Comparison of ENCODE assay signal across 18 cellular contexts in the genomic region with DNA sequence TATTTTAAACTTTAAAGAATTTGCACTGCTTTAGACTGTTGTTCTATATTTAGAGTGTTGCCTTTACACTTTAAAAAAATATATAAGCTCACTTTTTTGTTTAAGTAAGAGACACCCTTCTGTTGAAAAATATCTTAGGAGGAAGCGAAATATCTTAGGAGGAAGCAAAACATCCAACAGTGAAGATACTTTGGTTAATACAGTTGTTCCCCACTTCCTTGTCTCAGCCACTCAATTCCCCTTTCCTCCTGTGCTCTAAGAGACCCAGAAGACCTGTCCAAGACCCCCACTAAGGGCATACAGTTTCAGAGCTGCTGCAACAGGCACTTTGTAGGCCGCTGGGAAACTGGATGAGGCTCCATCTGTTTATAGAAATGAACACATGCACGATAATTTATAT. TPM values are rescaled to one million over a fixed set of nuclear protein-coding genes. Genes with fewer than 3 reads are reported as not detected.
DNase-seq lines count a peak whose midpoint lies in the region; ATAC-seq and TF ChIP-seq lines count a peak whose summit lies in the region.
"Had no signal": no experiment of that assay in that cellular context is flagged by ENCODE, and none has a peak within 500 bp of the region (broad histone marks: within the 10 kb centered on the region; RNA-seq: fewer than 3 reads in every experiment).

No MANE protein-coding gene starts in this region.

- H3K36me3 ChIP-seq in BLaER1 treated with 17β-estradiol and CSF1 and Interleukin-3, amounts not matched to agents 10 nM and 100 nM: peaks cover 7 to 39% (median 25%) of the 10 kb centered on the region in 11 experiments; a peak in 21 of 22 replicates
- no peaks in the 10 kb centered on the region for H3K36me3 ChIP-seq in mesenchymal stem cell (ENCODE audit: control insufficient read depth in 1 of 2, insufficient read depth in 2 of 2, low read depth in 1 of 2, low read length in 2 of 2)
- H3K36me3 ChIP-seq in HAP-1 (replicated peaks): no peaks in the 10 kb centered on the region
- peaks cover 1% of the 10 kb centered on the region for H3K36me3 ChIP-seq in effector memory CD4-positive, alpha-beta T cell (ENCODE audit: control insufficient read depth, insufficient read depth, low read length)
- H3K36me3 ChIP-seq: transverse colon had no signal

- H3K18ac ChIP-seq in mesenchymal stem cell (ENCODE audit: low read depth in 1 of 2, low read length in 2 of 2): no peak overlapping the region

- H2AK5ac ChIP-seq in mesenchymal stem cell (ENCODE audit: low read length, severe bottlenecking): no peak overlapping the region

- H3K4me2 ChIP-seq in BLaER1 treated with 17β-estradiol and CSF1 and Interleukin-3, amounts not matched to agents 10 nM and 100 nM: peak overlapping the region; percentile 51 to 97 (median 73)
- H3K4me2 ChIP-seq in mesenchymal stem cell (ENCODE audit: low read length, poor library complexity, severe bottlenecking): no peak overlapping the region

- H3K27ac ChIP-seq in BLaER1 treated with 17β-estradiol and CSF1 and Interleukin-3, amounts not matched to agents 10 nM and 100 nM: peak overlapping the region in 10 of 11 experiments; percentile 15 to 80 (median 64); a peak in 17 of 22 replicates
- no peak overlapping the region for H3K27ac ChIP-seq in mesenchymal stem cell (ENCODE audit: low read length, poor library complexity, severe bottlenecking)
- H3K27ac ChIP-seq in effector memory CD4-positive, alpha-beta T cell (ENCODE audit: insufficient read depth, low read length, poor library complexity, severe bottlenecking): no peak overlapping the region
- H3K27ac ChIP-seq: transverse colon had no signal

- H4K91ac ChIP-seq in mesenchymal stem cell (ENCODE audit: low read length): no peak overlapping the region

- H3K4me3 ChIP-seq in BLaER1 treated with 17β-estradiol and CSF1 and Interleukin-3, amounts not matched to agents 10 nM and 100 nM: peak overlapping the region in 5 of 10 experiments; percentile 15 to 55 (median 33); a peak in 9 of 20 replicates
- H3K4me3 ChIP-seq in NB4 (ENCODE audit: low read depth, low read length) (no peak overlapping the region), mesenchymal stem cell (ENCODE audit: insufficient read depth in 1 of 2, low read depth in 1 of 2, low read length in 2 of 2) (no peak overlapping the region), HAP-1 (no peak overlapping the region)
- no peak overlapping the region for H3K4me3 ChIP-seq in effector memory CD4-positive, alpha-beta T cell (ENCODE audit: insufficient read depth, low read depth, low read length, poor library complexity, severe bottlenecking)
- H3K4me3 ChIP-seq: left lung, transverse colon had no signal

- H3K27me3 ChIP-seq in BLaER1 treated with 17β-estradiol and CSF1 and Interleukin-3, amounts not matched to agents 10 nM and 100 nM: no peaks in the 10 kb centered on the region
- no peaks in the 10 kb centered on the region for H3K27me3 ChIP-seq in mesenchymal stem cell (ENCODE audit: control insufficient read depth in 1 of 2, insufficient read depth in 1 of 2, low read length in 2 of 2)
- H3K27me3 ChIP-seq in HAP-1 (ENCODE audit: low read depth): no peaks in the 10 kb centered on the region
- H3K27me3 ChIP-seq in effector memory CD4-positive, alpha-beta T cell (replicated peaks; ENCODE audit: control insufficient read depth, insufficient read depth, low read length, poor library complexity, severe bottlenecking): no peaks in the 10 kb centered on the region
- H3K27me3 ChIP-seq: left lung, transverse colon had no signal

- H2BK15ac ChIP-seq in mesenchymal stem cell (ENCODE audit: low read depth, poor library complexity, severe bottlenecking): no peak overlapping the region

- peaks cover 22% of the 10 kb centered on the region for H3K79me1 ChIP-seq in mesenchymal stem cell (replicated peaks; ENCODE audit: low read length, poor library complexity, severe bottlenecking)

- peak overlapping the region; percentile 91 for H4K8ac ChIP-seq in mesenchymal stem cell (ENCODE audit: low read length)

- H2BK12ac ChIP-seq in mesenchymal stem cell (ENCODE audit: low read length in 2 of 2): no peak overlapping the region

- H2BK120ac ChIP-seq in mesenchymal stem cell (ENCODE audit: low read depth, low read length): no peak overlapping the region

- H3K4me1 ChIP-seq in BLaER1 treated with 17β-estradiol and CSF1 and Interleukin-3, amounts not matched to agents 10 nM and 100 nM: peaks cover 38 to 87% (median 63%) of the 10 kb centered on the region in 10 experiments
- H3K4me1 ChIP-seq in mesenchymal stem cell (ENCODE audit: control insufficient read depth, insufficient read depth, low read depth, low read length) (peaks cover 3% of the 10 kb centered on the region), HAP-1 (peaks cover 2% of the 10 kb centered on the region; the same call in 1 of the 2 replicates)
- peaks cover 5% of the 10 kb centered on the region for H3K4me1 ChIP-seq in effector memory CD4-positive, alpha-beta T cell (ENCODE audit: control insufficient read depth, insufficient read depth, low read length, poor library complexity, severe bottlenecking)

- DNase-seq in NB4 (ENCODE audit: low read depth): peak; percentile 28
- DNase-seq in mesenchymal stem cell: no peak
- DNase-seq in HAP-1 (ENCODE audit: low spot score in 2 of 2): no peak
- no peak for DNase-seq in effector memory CD4-positive, alpha-beta T cell
- DNase-seq in NCI-H1092 (lab: John Stamatoyannopoulos, UW): no peak
- DNase-seq in occipital lobe (lab: John Stamatoyannopoulos, UW): no peak
- DNase-seq: cerebellar nuclear complex; H9; left lung; NCI-H774; stimulated activated CD4-positive, alpha-beta T cell treated with anti-CD3 and anti-CD28 coated beads, Interleukin-1b, Interleukin-23, amount 100 ng/mL, for 48 hours had no signal

- no peak for TF ChIP-seq POLR2A in NB4 (IDR thresholded peaks at IDR 0.05; ENCODE audit: extremely low read depth, insufficient read length)

- in situ Hi-C loops in HAP-1 (cut with MboI; ENCODE audit: low sequenced_read_pairs): no loop called here

- H2AFZ ChIP-seq in mesenchymal stem cell (ENCODE audit: low read depth, low read length): no peak overlapping the region

- H3K9ac ChIP-seq in BLaER1 treated with 17β-estradiol and CSF1 and Interleukin-3, amounts not matched to agents 10 nM and 100 nM: peak overlapping the region in 7 of 11 experiments; percentile 24 to 64 (median 56); a peak in 8 of 22 replicates
- H3K9ac ChIP-seq in mesenchymal stem cell (ENCODE audit: low read length): peak overlapping the region; percentile 41

- ATAC-seq in GM21576 (IDR thresholded peaks at IDR 0.05; ENCODE audit: unreplicated experiment): peak; percentile 44
- ATAC-seq: left lung; natural killer cell treated with Interleukin-12 subunit alpha and Interleukin-12 subunit beta and Interleukin-15 and Interleukin-18, amount 100 ng/mL, for 72 hours; Right ventricle myocardium inferior had no signal

- H2BK5ac ChIP-seq in mesenchymal stem cell (ENCODE audit: low read depth, low read length, poor library complexity, severe bottlenecking): no peak overlapping the region

- no peak overlapping the region for H3K23ac ChIP-seq in mesenchymal stem cell (ENCODE audit: low read length in 2 of 2)

- peaks cover 0 to 8% (median 0%) of the 10 kb centered on the region in 11 experiments; a peak in 3 of 22 replicates for H3K9me3 ChIP-seq in BLaER1 treated with 17β-estradiol and CSF1 and Interleukin-3, amounts not matched to agents 10 nM and 100 nM (replicated peaks in 1 of 11)
- no peaks in the 10 kb centered on the region for H3K9me3 ChIP-seq in mesenchymal stem cell (ENCODE audit: control insufficient read depth, low read length)
- no peaks in the 10 kb centered on the region for H3K9me3 ChIP-seq in HAP-1
- no peaks in the 10 kb centered on the region for H3K9me3 ChIP-seq in effector memory CD4-positive, alpha-beta T cell (ENCODE audit: control insufficient read depth, low read length)
- H3K9me3 ChIP-seq: left lung, transverse colon had no signal

- peaks cover 0 to 68% (median 40%) of the 10 kb centered on the region in 11 experiments; a peak in 19 of 22 replicates for H4K20me1 ChIP-seq in BLaER1 treated with 17β-estradiol and CSF1 and Interleukin-3, amounts not matched to agents 10 nM and 100 nM

- H3K14ac ChIP-seq in mesenchymal stem cell (ENCODE audit: low read length in 2 of 2): no peak overlapping the region

- 75% methylated on average over 1 of the region's 3 CpGs for WGBS in mesenchymal stem cell

- TF ChIP-seq CTCF in NB4 (IDR thresholded peaks at IDR 0.05; ENCODE audit: low read depth, low read length): no peak

- peak overlapping the region in 1 of 2 experiments; percentile 90 for H3K4ac ChIP-seq in mesenchymal stem cell (ENCODE audit: low read depth in 1 of 2, low read length in 2 of 2)

RNA-seq across cellular contexts. Expression of gene SERPINB8, which starts 5.8 kb away (rescaled TPM):
- polyA plus RNA-seq in mesenchymal stem cell (2013, experiment 1 of 2): 26.8 TPM
- 28.5 TPM for polyA plus RNA-seq in mesenchymal stem cell (2013, experiment 2 of 2)
- total RNA-seq in occipital lobe: 1.1 TPM

RNA-seq across cellular contexts. Expression of gene HMSD, which starts 26.5 kb away (rescaled TPM):
- polyA plus RNA-seq in mesenchymal stem cell (2013, experiment 1 of 2): 8.2 TPM
- 19.3 TPM for polyA plus RNA-seq in mesenchymal stem cell (2013, experiment 2 of 2)
- total RNA-seq in occipital lobe: 0.16 TPM
- total RNA-seq: endothelial cell of umbilical vein, LHCN-M2, Right ventricle myocardium inferior had no signal

Comparison
In these comparisons a context has a peak if more than half of its experiments do, and no peak if none do; other contexts are left out.
1. H3K27ac ChIP-seq: peak in BLaER1 treated with 17β-estradiol and CSF1 and Interleukin-3, amounts not matched to agents 10 nM and 100 nM (10 of 11); none in mesenchymal stem cell (single experiment) and effector memory CD4-positive, alpha-beta T cell (single experiment).